Comparison of ENCODE assay signal across 1 cellular context in the genomic region with DNA sequence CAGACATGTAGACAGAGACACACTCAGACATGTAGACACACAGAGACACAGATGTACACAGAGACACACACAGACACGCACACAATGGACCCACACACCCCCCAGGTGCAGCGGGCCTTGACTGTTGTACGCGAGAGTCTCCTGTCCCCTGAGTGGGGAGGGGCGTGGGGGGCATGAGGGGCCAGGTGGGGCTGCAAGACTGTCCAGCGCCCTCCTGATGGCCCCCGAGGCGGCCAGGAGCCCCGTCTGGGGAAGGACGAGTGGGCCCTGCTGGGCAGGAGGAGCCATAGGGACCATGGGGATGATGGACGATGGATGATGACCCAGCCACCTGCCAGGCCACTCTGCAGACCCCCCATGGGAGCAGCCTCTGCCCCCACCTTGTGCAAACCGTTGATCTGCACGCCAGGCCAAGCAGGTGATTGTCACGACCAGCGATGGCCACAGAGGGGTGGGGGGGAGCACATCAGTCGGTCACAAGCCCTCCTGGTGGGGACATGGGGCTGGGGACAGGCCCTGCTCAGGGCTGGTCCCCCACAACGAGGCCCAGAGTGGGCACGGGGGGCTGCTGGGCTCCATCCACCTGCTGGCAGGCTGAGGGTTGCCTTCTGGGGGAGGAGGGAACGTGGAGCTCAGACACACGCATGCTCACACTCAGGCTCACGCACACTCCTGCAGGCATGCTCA.
TF ChIP-seq lines count a peak whose summit lies in the region.

No MANE protein-coding gene starts in this region.

TF ChIP-seq in A549, 52 proteins besides CTCF, POLR2A, EP300 and RAD21 (continued from another document):
- no peak for TF ChIP-seq FOSL2 (IDR thresholded peaks at IDR 0.05)
- TF ChIP-seq FOSL2 (CRISPR knock-in tag; IDR thresholded peaks at IDR 0.05), result no peak
- no peak for TF ChIP-seq MAFK (IDR thresholded peaks at IDR 0.05; ENCODE audit: partially characterized antibody)
- TF ChIP-seq PHF8 (IDR thresholded peaks at IDR 0.05; ENCODE audit: borderline replicate concordance, low read depth), result no peak
- no peak for TF ChIP-seq RNF2 (IDR thresholded peaks at IDR 0.05; ENCODE audit: borderline replicate concordance, low read depth)
- no peak for TF ChIP-seq POLR2AphosphoS2 (conservative IDR thresholded peaks at IDR 0.05; ENCODE audit: low read length)
- no peak for TF ChIP-seq NPAS2 (CRISPR knock-in tag; IDR thresholded peaks at IDR 0.05; ENCODE audit: borderline replicate concordance)
- TF ChIP-seq RARB (CRISPR knock-in tag; IDR thresholded peaks at IDR 0.05), result no peak
- TF ChIP-seq KDM1A (IDR thresholded peaks at IDR 0.05; ENCODE audit: low read depth), result no peak
- no peak for TF ChIP-seq CBX8 (IDR thresholded peaks at IDR 0.05)
- TF ChIP-seq SREBF2 (IDR thresholded peaks at IDR 0.05), result no peak
- no peak for TF ChIP-seq NR3C1 (IDR thresholded peaks at IDR 0.05)
- no peak for TF ChIP-seq HDAC2 (IDR thresholded peaks at IDR 0.05)
- no peak for TF ChIP-seq USF2 (IDR thresholded peaks at IDR 0.05)
- no peak for TF ChIP-seq NFE2L2 (conservative IDR thresholded peaks at IDR 0.05; ENCODE audit: low read length)
- no peak for TF ChIP-seq ZC3H11A (IDR thresholded peaks at IDR 0.05)
